Comparison of ENCODE assay signal across 20 cellular contexts in genomic region chr11:85945296-85945695, GRCh38.
DNase-seq lines count a peak whose midpoint lies in the region; FAIRE-seq and TF ChIP-seq lines count a peak whose summit lies in the region.
"Had no signal": no experiment of that assay in that cellular context is flagged by ENCODE, and none has a peak within 500 bp of the region (broad histone marks: within the 10 kb centered on the region; RNA-seq: fewer than 3 reads in every experiment).

No MANE protein-coding gene starts in this region.

- H2BK120ac ChIP-seq in H9 (ENCODE audit: low read depth, low read length, poor library complexity, severe bottlenecking): no peak overlapping the region

- no peak overlapping the region for H4K91ac ChIP-seq in H9 (ENCODE audit: insufficient read length, low read depth, low read length)

- H2BK15ac ChIP-seq in H9 (ENCODE audit: low read depth, low read length): no peak overlapping the region

- TF ChIP-seq POLR2A in NB4 (IDR thresholded peaks at IDR 0.05; ENCODE audit: extremely low read depth, insufficient read length): no peak

- H3K36me3 Mint-ChIP-seq in activated naive CD4-positive, alpha-beta T cell treated with anti-CD3 and anti-CD28 coated beads for 36 hours (ENCODE audit: low read depth): peaks cover 13% of the 10 kb centered on the region
- peaks cover 10% of the 10 kb centered on the region for H3K36me3 Mint-ChIP-seq in neural crest cell (ENCODE audit: low read depth)
- peaks cover 4 to 7% (median 7%) of the 10 kb centered on the region in 3 experiments; a peak in 6 of 7 replicates for H3K36me3 Mint-ChIP-seq in H9 (ENCODE audit: insufficient read depth in 1 of 3, low read depth in 3 of 3)
- H3K36me3 Mint-ChIP-seq: CD14-positive monocyte, IgD-negative memory B cell had no signal

- H3K56ac ChIP-seq in H9 (ENCODE audit: insufficient read length, low read depth, low read length): no peak overlapping the region

- H3K36me3 ChIP-seq in OCI-LY7 (ENCODE audit: insufficient read depth, low read length) (no peaks in the 10 kb centered on the region), kidney (ENCODE audit: control insufficient read depth in 1 of 2, insufficient read depth in 2 of 2, low read length in 2 of 2) (no peaks in the 10 kb centered on the region)
- H3K36me3 ChIP-seq: MG63 had no signal

- no peak for FAIRE-seq in kidney (lab: Jason Lieb, UNC)
- FAIRE-seq: HTR-8/SVneo had no signal

- H3T11ph ChIP-seq in H9 (ENCODE audit: low read length): no peak overlapping the region

- peaks cover 22% of the 10 kb centered on the region for H3K9me3 Mint-ChIP-seq in activated naive CD4-positive, alpha-beta T cell treated with anti-CD3 and anti-CD28 coated beads for 36 hours
- peaks cover 7% of the 10 kb centered on the region for H3K9me3 Mint-ChIP-seq in neural crest cell
- peaks cover 0 to 7% of the 10 kb centered on the region in 2 experiments; a peak in 3 of 5 replicates for H3K9me3 Mint-ChIP-seq in H9

- H3K9ac ChIP-seq in H9 (ENCODE audit: extremely low read depth, insufficient read length, low read length) (no peak overlapping the region), kidney (ENCODE audit: low read length in 2 of 2) (no peak overlapping the region)
- H3K9ac ChIP-seq: GM23248 had no signal

- no peaks in the 10 kb centered on the region for H3K23me2 ChIP-seq in H9 (ENCODE audit: insufficient read length, low read depth, low read length, poor library complexity, severe bottlenecking)

- H3K79me2 ChIP-seq in OCI-LY7 (ENCODE audit: insufficient read depth, low read depth, low read length): no peaks in the 10 kb centered on the region
- no peaks in the 10 kb centered on the region for H3K79me2 ChIP-seq in H9 (ENCODE audit: insufficient read depth, low read length)

- no peaks in the 10 kb centered on the region for H3K27me3 Mint-ChIP-seq in activated naive CD4-positive, alpha-beta T cell treated with anti-CD3 and anti-CD28 coated beads for 36 hours (ENCODE audit: low read depth)
- no peaks in the 10 kb centered on the region for H3K27me3 Mint-ChIP-seq in neural crest cell (ENCODE audit: low read depth)
- no peaks in the 10 kb centered on the region for H3K27me3 Mint-ChIP-seq in H9 (ENCODE audit: low read depth)
- H3K27me3 Mint-ChIP-seq: IgD-negative memory B cell had no signal

- no peak overlapping the region for H3K4me3 Mint-ChIP-seq in activated naive CD4-positive, alpha-beta T cell treated with anti-CD3 and anti-CD28 coated beads for 36 hours
- H3K4me3 Mint-ChIP-seq in neural crest cell (peak overlapping the region; percentile 26), H9 (no peak overlapping the region)
- H3K4me3 Mint-ChIP-seq: IgD-negative memory B cell had no signal

- no peaks in the 10 kb centered on the region for H3K27me3 ChIP-seq in H9 (ENCODE audit: insufficient read depth, low read length)
- H3K27me3 ChIP-seq: MG63 had no signal

- H4K5ac ChIP-seq in H9 (ENCODE audit: insufficient read length, low read depth, low read length): no peak overlapping the region

- peaks cover 46% of the 10 kb centered on the region for H3K4me1 Mint-ChIP-seq in activated naive CD4-positive, alpha-beta T cell treated with anti-CD3 and anti-CD28 coated beads for 36 hours (ENCODE audit: low read depth)
- H3K4me1 Mint-ChIP-seq in neural crest cell: peaks cover 42% of the 10 kb centered on the region
- H3K4me1 Mint-ChIP-seq in H9: no peaks in the 10 kb centered on the region

- H3K27ac Mint-ChIP-seq in activated naive CD4-positive, alpha-beta T cell treated with anti-CD3 and anti-CD28 coated beads for 36 hours: no peak overlapping the region
- H3K27ac Mint-ChIP-seq in neural crest cell (ENCODE audit: unreplicated experiment) (no peak overlapping the region), H9 (no peak overlapping the region)

- H2AFZ ChIP-seq in OCI-LY7 (ENCODE audit: low read length) (no peak overlapping the region), H9 (ENCODE audit: low read length) (no peak overlapping the region)
- H2AFZ ChIP-seq: GM23248 had no signal

- H4K20me1 ChIP-seq in OCI-LY7 (ENCODE audit: insufficient read depth, low read length) (no peaks in the 10 kb centered on the region), H9 (ENCODE audit: control insufficient read depth, insufficient read depth, insufficient read length) (no peaks in the 10 kb centered on the region)

- intact Hi-C loops in activated naive CD4-positive, alpha-beta T cell treated with anti-CD3 and anti-CD28 coated beads for 36 hours (cut with micrococcal nuclease): loop anchor here (5.0 kb wide), 2 partner anchors 742 to 1307 kb away; no protein-coding TSS in a partner anchor
- intact Hi-C loops in OCI-LY7 (cut with micrococcal nuclease; ENCODE audit: unreplicated experiment): loop anchor here (10.0 kb wide), 1 partner anchor 270 kb away; no protein-coding TSS in a partner anchor
- intact Hi-C loops in kidney (cut with DNase I): loop anchor here (10.0 kb wide), 1 partner anchor 270 kb away; no protein-coding TSS in a partner anchor

- no peak overlapping the region for H3K14ac ChIP-seq in H9 (ENCODE audit: insufficient read depth, low read length)

- no peak overlapping the region for H2BK12ac ChIP-seq in H9 (ENCODE audit: insufficient read length, low read depth, low read length)

- no peak overlapping the region for H2AK5ac ChIP-seq in H9 (ENCODE audit: insufficient read length, low read length)

- no peak overlapping the region for H3K4ac ChIP-seq in H9 (ENCODE audit: low read depth, low read length)

- TF ChIP-seq CTCF in NB4 (IDR thresholded peaks at IDR 0.05; ENCODE audit: low read depth, low read length) (no peak), OCI-LY7 (conservative IDR thresholded peaks at IDR 0.05; ENCODE audit: low read length) (no peak), neural crest cell (conservative IDR thresholded peaks at IDR 0.05) (no peak), H9 (conservative IDR thresholded peaks at IDR 0.05) (no peak), kidney (IDR thresholded peaks at IDR 0.05; ENCODE audit: borderline replicate concordance, extremely low read depth, insufficient read depth) (no peak)

- DNase-seq in activated naive CD4-positive, alpha-beta T cell treated with anti-CD3 and anti-CD28 coated beads for 36 hours: peak; percentile 20
- no peak for DNase-seq in activated naive CD4-positive, alpha-beta T cell (lab: John Stamatoyannopoulos, UW)
- DNase-seq in NB4 (ENCODE audit: low read depth) (peak; percentile 23), OCI-LY7 (ENCODE audit: low spot score) (peak; percentile 58), neural crest cell (ENCODE audit: low read depth, low spot score) (no peak), H9 (no peak), kidney (no peak), NCI-H1092 treated with DMSO at 0.1 percent for 48 hours (lab: John Stamatoyannopoulos, UW) (no peak)
- DNase-seq: GM23248, HCEC 1CT, Kasumi-1, MG63, NCI-H1105, NCI-H446 treated with DMSO at 0.1 percent for 48 hours, NCI-H774, SHP77 had no signal

- no peak overlapping the region for H3K23ac ChIP-seq in H9 (ENCODE audit: insufficient read length, low read depth, low read length)

- H3K4me3 ChIP-seq in NB4 (ENCODE audit: low read depth, low read length) (no peak overlapping the region), OCI-LY7 (ENCODE audit: low read depth, low read length, poor library complexity, severe bottlenecking) (no peak overlapping the region), kidney (ENCODE audit: low read length in 2 of 2) (no peak overlapping the region)
- H3K4me3 ChIP-seq: GM23248, MG63, SK-N-MC had no signal

- H2BK20ac ChIP-seq in H9 (ENCODE audit: low read depth, low read length, poor library complexity, severe bottlenecking): no peak overlapping the region

- H3K18ac ChIP-seq in H9 (ENCODE audit: insufficient read length, low read depth, low read length): no peak overlapping the region

- no peak overlapping the region for H2BK5ac ChIP-seq in H9 (ENCODE audit: insufficient read length, low read length)

- H3K79me1 ChIP-seq in H9 (ENCODE audit: insufficient read depth, low read depth, low read length, poor library complexity, severe bottlenecking): no peaks in the 10 kb centered on the region

- H3K4me1 ChIP-seq in OCI-LY7 (ENCODE audit: insufficient read depth, low read length, poor library complexity, severe bottlenecking) (no peaks in the 10 kb centered on the region), H9 (ENCODE audit: insufficient read depth, low read length) (no peaks in the 10 kb centered on the region), kidney (ENCODE audit: control insufficient read depth in 1 of 2, insufficient read depth in 1 of 2, low read depth in 1 of 2, low read length in 2 of 2) (peaks cover 10 to 16% of the 10 kb centered on the region in 2 donors)

- H3K4me2 ChIP-seq in OCI-LY7 (ENCODE audit: low read length): no peak overlapping the region
- no peak overlapping the region for H3K4me2 ChIP-seq in H9 (ENCODE audit: insufficient read depth, insufficient read length, low read length)

- CTCF ChIA-PET in activated naive CD4-positive, alpha-beta T cell treated with anti-CD3 and anti-CD28 coated beads for 36 hours (lab: Charles Lee): interaction anchor here (0.6 to 1.4 kb wide), 2 partner anchors 169 to 248 kb away, joined by 3 to 4 read pairs; no protein-coding TSS in a partner anchor
- CTCF ChIA-PET in OCI-LY7 (lab: Charles Lee; ENCODE audit: unreplicated experiment): no interaction called here

- H4K8ac ChIP-seq in H9 (replicated peaks; ENCODE audit: insufficient read length, low read depth, low read length): no peak overlapping the region

- H3K27ac ChIP-seq in OCI-LY7 (ENCODE audit: low read depth, low read length, poor library complexity, severe bottlenecking) (no peak overlapping the region), H9 (ENCODE audit: insufficient read length, low read depth, low read length) (no peak overlapping the region), kidney (ENCODE audit: low read depth in 2 of 2, low read length in 2 of 2) (no peak overlapping the region)
- H3K27ac ChIP-seq: SK-N-MC had no signal

- H3K9me2 ChIP-seq in OCI-LY7 (ENCODE audit: insufficient read depth, low read length): no peaks in the 10 kb centered on the region

- H3K9me3 ChIP-seq in OCI-LY7 (ENCODE audit: low read length) (peaks cover 19% of the 10 kb centered on the region; the same call in 1 of the 2 replicates), H9 (ENCODE audit: control insufficient read depth, low read depth, low read length) (no peaks in the 10 kb centered on the region), kidney (ENCODE audit: control insufficient read depth in 1 of 2, low read length in 2 of 2) (no peaks in the 10 kb centered on the region)
- H3K9me3 ChIP-seq: MG63 had no signal

- POLR2A ChIA-PET in OCI-LY7 (lab: Charles Lee): interaction anchor here (0.6 kb wide), 1 partner anchor 47 kb away, joined by 3 read pairs; no protein-coding TSS in a partner anchor

- no TSS peak for BruUV-seq in OCI-LY7 (replicated peaks; lab: Mats Ljungman, UMichigan)

- no CpG with 5 or more reads among the region's 2 CpGs for WGBS in H9 (ENCODE audit: extremely low coverage, insufficient read length, low lambda C conversion rate)

Comparison
In these comparisons a context has a peak if more than half of its experiments do, and no peak if none do; other contexts are left out.
1. DNase-seq: peak in activated naive CD4-positive, alpha-beta T cell treated with anti-CD3 and anti-CD28 coated beads for 36 hours (single experiment), NB4 (single experiment) and OCI-LY7 (single experiment); none in activated naive CD4-positive, alpha-beta T cell (0 of 4), neural crest cell (single experiment), H9 (single experiment), kidney (single experiment) and NCI-H1092 treated with DMSO at 0.1 percent for 48 hours (single experiment).